In genomic region chr5:98308960-98309359, GRCh38 we compare ENCODE assay signal across 12 cellular contexts.
DNase-seq lines count a peak whose midpoint lies in the region; ATAC-seq, FAIRE-seq and TF ChIP-seq lines count a peak whose summit lies in the region.
"Had no signal": no experiment of that assay in that cellular context is flagged by ENCODE, and none has a peak within 500 bp of the region (broad histone marks: within the 10 kb centered on the region; RNA-seq: fewer than 3 reads in every experiment).

No MANE protein-coding gene starts in this region.

- 59 to 64% (median 60%) methylated on average over 4 of the region's 4 CpGs for WGBS in heart left ventricle, 4 donors
- WGBS in stomach, 5 donors, result 76 to 91% (median 88%) methylated on average over 4 of the region's 4 CpGs

- peak overlapping the region; percentile 93 for H3K9ac ChIP-seq in endothelial cell of umbilical vein (replicated peaks; ENCODE audit: extremely low read depth, insufficient read depth, low read length)
- H3K9ac ChIP-seq: parathyroid adenoma had no signal

- H3K36me3 ChIP-seq in endothelial cell of umbilical vein (ENCODE audit: control insufficient read depth in 2 of 2, extremely low read depth in 1 of 2, insufficient read depth in 2 of 2, low read length in 2 of 2), result no peaks in the 10 kb centered on the region
- no peaks in the 10 kb centered on the region for H3K36me3 ChIP-seq in neuron (ENCODE audit: insufficient read depth, low read length)
- H3K36me3 ChIP-seq in heart left ventricle, result no peaks in the 10 kb centered on the region
- H3K36me3 ChIP-seq in stomach, result no peaks in the 10 kb centered on the region
- H3K36me3 ChIP-seq in mucosa of descending colon (ENCODE audit: low read depth), result no peaks in the 10 kb centered on the region

- TF ChIP-seq POLR2A in endothelial cell of umbilical vein (IDR thresholded peaks at IDR 0.05; ENCODE audit: low read depth, low read length) (no peak), heart left ventricle (IDR thresholded peaks at IDR 0.05) (no peak), stomach (IDR thresholded peaks at IDR 0.05) (no peak)

- DNase-seq in EH (ENCODE audit: low read depth) (peak; percentile 68), RKO (ENCODE audit: low spot score) (peak; percentile 95), endothelial cell of umbilical vein (ENCODE audit: low read depth, low spot score) (peak; percentile 82), heart left ventricle (no peak), stomach (no peak), NCI-H524 (lab: John Stamatoyannopoulos, UW) (no peak), mucosa of descending colon (no peak)
- DNase-seq: activated CD4-positive, alpha-beta T cell treated with anti-CD3 and anti-CD28 coated beads, Interleukin-2, amount 50 U/mL, for 4 hours; activated effector memory CD4-positive, alpha-beta T cell treated with Interleukin-2 at 50 U/mL for 16 hours; MM.1S had no signal

- peak overlapping the region; percentile 89 for H3K4me2 ChIP-seq in endothelial cell of umbilical vein (ENCODE audit: insufficient read depth, low read length)

- H3K79me2 ChIP-seq in endothelial cell of umbilical vein (ENCODE audit: control insufficient read depth, insufficient read depth, low read length), result no peaks in the 10 kb centered on the region
- H3K79me2 ChIP-seq: parathyroid adenoma had no signal

- H2AFZ ChIP-seq in endothelial cell of umbilical vein (ENCODE audit: low read depth, low read length) (no peak overlapping the region), neuron (ENCODE audit: low read depth, low read length) (peak overlapping the region; percentile 53)

- no peak for TF ChIP-seq EP300 in stomach (IDR thresholded peaks at IDR 0.05)

- H3K9me3 ChIP-seq in endothelial cell of umbilical vein (replicated peaks; ENCODE audit: control insufficient read depth, insufficient read depth, low read length) (no peaks in the 10 kb centered on the region), neuron (ENCODE audit: low read length) (no peaks in the 10 kb centered on the region), heart left ventricle (no peaks in the 10 kb centered on the region), stomach (no peaks in the 10 kb centered on the region), mucosa of descending colon (no peaks in the 10 kb centered on the region)

- peak overlapping the region in 1 of 3 experiments; percentile 72 for H3K4me3 ChIP-seq in endothelial cell of umbilical vein (replicated peaks in 1 of 3; ENCODE audit: insufficient read depth in 1 of 3, low read depth in 1 of 3, low read length in 3 of 3)
- peak overlapping the region; percentile 41 for H3K4me3 ChIP-seq in neuron (ENCODE audit: low read length)
- no peak overlapping the region for H3K4me3 ChIP-seq in heart left ventricle
- no peak overlapping the region for H3K4me3 ChIP-seq in stomach
- H3K4me3 ChIP-seq in mucosa of descending colon, result no peak overlapping the region

- H3K27ac ChIP-seq in endothelial cell of umbilical vein (ENCODE audit: insufficient read depth, low read depth, low read length) (peak overlapping the region; percentile 97), heart left ventricle (peak overlapping the region in 4 of 12 donors; percentile 40 to 67 (median 60)), stomach (peak overlapping the region in 1 of 5 donors; percentile 31)
- H3K27ac ChIP-seq: parathyroid adenoma had no signal

- TF ChIP-seq CTCF in endothelial cell of umbilical vein (IDR thresholded peaks at IDR 0.05; ENCODE audit: extremely low read depth in 1 of 2, insufficient read depth in 1 of 2, low read depth in 1 of 2, low read length in 2 of 2) (no peak), heart left ventricle (IDR thresholded peaks at IDR 0.05) (no peak), stomach (IDR thresholded peaks at IDR 0.05) (no peak), mucosa of descending colon (IDR thresholded peaks at IDR 0.05) (no peak)

- BruUV-seq in endothelial cell of umbilical vein (replicated peaks; lab: Mats Ljungman, UMichigan), result no TSS peak

- ATAC-seq in heart left ventricle, result no peak
- no peak for ATAC-seq in mucosa of descending colon

- H3K4me1 ChIP-seq in endothelial cell of umbilical vein (ENCODE audit: control insufficient read depth, extremely low read depth, insufficient read depth, low read length) (peaks cover 52% of the 10 kb centered on the region), neuron (ENCODE audit: insufficient read depth, low read length) (peaks cover 21% of the 10 kb centered on the region), heart left ventricle (peaks cover 0 to 9% (median 0%) of the 10 kb centered on the region in 12 donors), stomach (no peaks in the 10 kb centered on the region), mucosa of descending colon (ENCODE audit: low read depth) (no peaks in the 10 kb centered on the region)
- H3K4me1 ChIP-seq: parathyroid adenoma had no signal

- dilution Hi-C loops in endothelial cell of umbilical vein (cut with MboI; ENCODE audit: extremely low pct_ligation_motif_present, low sequenced_read_pairs), result no loop called here

- H4K20me1 ChIP-seq in endothelial cell of umbilical vein (replicated peaks; ENCODE audit: control insufficient read depth, extremely low read depth, insufficient read depth, low read length), result no peaks in the 10 kb centered on the region

- intact Hi-C loops in endothelial cell of umbilical vein (cut with micrococcal nuclease) (loop anchor here (1.0 to 5.0 kb wide), 2 partner anchors 464 to 1742 kb away; partner anchors contain the start of gene RGMB), heart left ventricle (cut with DNase I) (no loop called here), stomach (cut with DNase I; ENCODE audit: low total_unique reads) (no loop called here), mucosa of descending colon (cut with DNase I, micrococcal nuclease) (no loop called here)

- no peaks in the 10 kb centered on the region for H3K9me1 ChIP-seq in endothelial cell of umbilical vein (replicated peaks; ENCODE audit: control insufficient read depth, extremely low read depth, insufficient read depth, low read length)

- POLR2A ChIA-PET in endothelial cell of umbilical vein (lab: Charles Lee), result interaction anchor here (0.5 kb wide), 1 partner anchor 487 kb away, joined by 5 read pairs; no protein-coding TSS in a partner anchor

- peak; percentile 78 for FAIRE-seq in endothelial cell of umbilical vein (lab: Jason Lieb, UNC)

- CTCF ChIA-PET in endothelial cell of umbilical vein (lab: Charles Lee), result interaction anchor here (1.6 to 2.5 kb wide), 2 partner anchors 11 to 459 kb away, joined by 4 to 19 read pairs; no protein-coding TSS in a partner anchor

- H3K27me3 ChIP-seq in endothelial cell of umbilical vein (ENCODE audit: control insufficient read depth in 2 of 2, insufficient read depth in 2 of 2, low read length in 2 of 2) (no peaks in the 10 kb centered on the region), neuron (ENCODE audit: insufficient read depth, low read length) (no peaks in the 10 kb centered on the region), heart left ventricle (no peaks in the 10 kb centered on the region), stomach (no peaks in the 10 kb centered on the region)

TF ChIP-seq in endothelial cell of umbilical vein, 7 proteins besides CTCF, POLR2A, EP300 and RAD21:
- peak; percentile 87 for TF ChIP-seq JUN (IDR thresholded peaks at IDR 0.05; ENCODE audit: borderline replicate concordance, insufficient read depth, insufficient read length, low read depth)
- TF ChIP-seq MYC (IDR thresholded peaks at IDR 0.05; ENCODE audit: low read depth, low read length), result no peak
- no peak for TF ChIP-seq EZH2 (IDR thresholded peaks at IDR 0.05; ENCODE audit: borderline replicate concordance, low read depth, low read length, severe bottlenecking)
- peak; percentile 94 for TF ChIP-seq FOS (IDR thresholded peaks at IDR 0.05; ENCODE audit: borderline replicate concordance, insufficient read depth, low read length)
- TF ChIP-seq POLR2AphosphoS5 (IDR thresholded peaks at IDR 0.05; ENCODE audit: insufficient read depth, low read depth, low read length), result peak; percentile 48
- TF ChIP-seq GATA2 (IDR thresholded peaks at IDR 0.05; ENCODE audit: insufficient read depth, insufficient read length, low read depth, low read length), result peak; percentile 83
- TF ChIP-seq MAX (IDR thresholded peaks at IDR 0.05; ENCODE audit: insufficient read depth, insufficient read length), result no peak

Comparison
In these comparisons a context has a peak if more than half of its experiments do, and no peak if none do; other contexts are left out.
1. DNase-seq: peak in EH (single experiment), RKO (single experiment) and endothelial cell of umbilical vein (single experiment); none in heart left ventricle (0 of 5), stomach (single experiment), NCI-H524 (0 of 2) and mucosa of descending colon (0 of 3).